ENCODE assay signal across 8 cellular contexts in the genomic region with DNA sequence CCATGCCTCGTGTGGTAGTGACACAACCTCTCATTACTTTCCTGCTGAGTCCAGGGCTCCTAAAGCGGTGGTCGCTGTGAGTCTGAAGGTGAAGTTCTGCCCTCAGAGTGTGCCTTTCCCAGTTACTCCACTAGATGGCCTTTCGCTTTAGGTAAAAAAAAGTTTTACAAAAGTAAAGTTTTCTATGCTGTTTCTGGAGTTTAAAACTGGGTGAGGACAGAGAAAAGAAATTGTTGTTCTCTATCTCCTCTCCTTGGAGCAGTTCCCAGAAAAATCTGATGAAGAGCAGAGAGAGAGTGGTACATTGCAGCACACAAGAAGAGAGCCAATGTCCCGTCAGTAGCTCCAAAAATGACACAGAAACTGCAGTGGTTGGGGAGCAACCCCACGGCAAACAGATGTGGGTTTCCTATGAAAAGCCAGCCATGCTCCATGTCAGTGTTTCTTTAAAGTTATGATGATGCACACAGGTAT.
DNase-seq lines count a peak whose midpoint lies in the region; ATAC-seq and TF ChIP-seq lines count a peak whose summit lies in the region.

No MANE protein-coding gene starts in this region.

- ATAC-seq in HG02938 (IDR thresholded peaks at IDR 0.05; ENCODE audit: unreplicated experiment) (no peak), GM21515 (IDR thresholded peaks at IDR 0.05; ENCODE audit: unreplicated experiment) (no peak)

- TF ChIP-seq CTCF in astrocyte of the spinal cord (IDR thresholded peaks at IDR 0.05; ENCODE audit: low read depth, low read length), result peak; percentile 85

- in situ Hi-C loops in Caki2 (cut with HindIII; ENCODE audit: low pct_unique_long_range_greater_than_20kb, low sequenced_read_pairs) (no loop called here), astrocyte of the spinal cord (cut with HindIII; ENCODE audit: low sequenced_read_pairs) (no loop called here)

- DNase-seq in Caki2 (ENCODE audit: low read depth) (peak; percentile 23), HT-29 (ENCODE audit: low spot score) (peak; percentile 34), astrocyte of the spinal cord (ENCODE audit: low read depth, low spot score) (peak; percentile 62), left kidney (ENCODE audit: low read depth, low spot score) (peak; percentile 76), pons (ENCODE audit: low spot score) (no peak), hippocampal formation (lab: John Stamatoyannopoulos, UW) (no peak)

- H3K4me3 ChIP-seq in astrocyte of the spinal cord (ENCODE audit: low read depth, low read length), result no peak overlapping the region

Comparison
In these comparisons a context has a peak if more than half of its experiments do, and no peak if none do; other contexts are left out.
1. DNase-seq: peak in Caki2 (single experiment), HT-29 (single experiment), astrocyte of the spinal cord (single experiment) and left kidney (single experiment); none in pons (single experiment) and hippocampal formation (0 of 2).